9 cellular contexts compared by ENCODE assay signal in the genomic region with DNA sequence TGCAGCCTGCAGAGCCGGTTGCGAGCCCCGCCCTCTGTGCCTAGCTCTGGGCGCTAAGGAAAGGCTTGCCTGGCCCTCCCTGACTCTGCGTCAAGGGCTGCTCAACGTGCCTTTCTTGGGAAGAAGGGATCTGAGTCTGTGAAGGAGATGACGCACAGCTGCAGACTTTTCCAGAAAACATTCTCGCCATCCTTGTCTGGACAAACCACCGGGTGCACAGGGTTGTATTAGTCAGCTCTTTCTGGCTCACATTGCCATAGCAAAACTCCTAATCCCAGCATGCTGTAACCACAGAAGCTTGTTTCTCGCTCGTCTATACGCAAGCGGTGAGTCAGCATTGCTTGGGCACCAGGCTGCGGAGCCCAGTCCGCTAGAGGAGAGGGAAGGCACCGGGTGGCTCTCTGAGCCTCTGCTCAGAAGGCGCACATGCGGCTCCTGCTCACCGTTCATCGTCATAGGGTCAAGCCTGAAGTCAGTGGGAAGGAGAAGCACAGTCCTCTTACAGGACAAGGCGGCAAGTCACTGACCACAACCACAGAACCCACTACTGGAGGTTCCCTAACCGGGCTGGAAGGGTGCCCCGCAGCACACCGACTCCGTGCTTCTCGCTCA.
A peak's percentile ranks its signal among the peaks of the same experiment; 100 is the strongest.
DNase-seq lines count a peak whose midpoint lies in the region; ATAC-seq and TF ChIP-seq lines count a peak whose summit lies in the region.
"Had no signal": no experiment of that assay in that cellular context is flagged by ENCODE, and none has a peak within 500 bp of the region (broad histone marks: within the 10 kb centered on the region; RNA-seq: fewer than 3 reads in every experiment).

No MANE protein-coding gene starts in this region.

- DNase-seq in DMS53 (lab: John Stamatoyannopoulos, UW) (peak; percentile 70), DMS53 treated with DMSO at 0.1 percent for 48 hours (lab: John Stamatoyannopoulos, UW; ENCODE audit: unreplicated experiment) (no peak), NOMO-1 (lab: John Stamatoyannopoulos, UW; ENCODE audit: unreplicated experiment in 2 of 2) (peak; percentile 83 to 89), choroid plexus epithelial cell (ENCODE audit: low read depth) (peak; percentile 92), non-pigmented ciliary epithelial cell (ENCODE audit: low read depth) (peak; percentile 88), NCI-H1105 (lab: John Stamatoyannopoulos, UW) (no peak), NCI-H146 treated with DMSO at 0.1 percent for 48 hours (lab: John Stamatoyannopoulos, UW; ENCODE audit: unreplicated experiment) (no peak)

- H3K4me3 ChIP-seq in choroid plexus epithelial cell (ENCODE audit: low read depth, low read length) = no peak overlapping the region

- ATAC-seq in HG02571 (IDR thresholded peaks at IDR 0.05; ENCODE audit: unreplicated experiment) = no peak
- ATAC-seq: T-cell had no signal

- TF ChIP-seq CTCF in choroid plexus epithelial cell (conservative IDR thresholded peaks at IDR 0.05; ENCODE audit: low read depth, low read length) = no peak

Comparison
In these comparisons a context has a peak if more than half of its experiments do, and no peak if none do; other contexts are left out.
1. DNase-seq: peak in DMS53 (single experiment), NOMO-1 (2 of 2), choroid plexus epithelial cell (single experiment) and non-pigmented ciliary epithelial cell (single experiment); none in DMS53 treated with DMSO at 0.1 percent for 48 hours (single experiment), NCI-H1105 (single experiment) and NCI-H146 treated with DMSO at 0.1 percent for 48 hours (single experiment).